15 cellular contexts compared by ENCODE assay signal in genomic region chr1:183824295-183824694, GRCh38.
"Had no signal": no experiment of that assay in that cellular context is flagged by ENCODE, and none has a peak within 500 bp of the region (broad histone marks: within the 10 kb centered on the region; RNA-seq: fewer than 3 reads in every experiment).

No MANE protein-coding gene starts in this region.

- H3K27ac ChIP-seq: epithelial cell of prostate, psoas muscle, right lobe of liver had no signal

- H3K36me3 ChIP-seq: right lobe of liver had no signal

- DNase-seq: activated CD4-positive, alpha-beta T cell treated with anti-CD3 and anti-CD28 coated beads, Interleukin-2, amount 50 U/mL, for 4 hours; activated CD4-positive, CD25-positive, alpha-beta regulatory T cell treated with anti-CD3 and anti-CD28 coated beads, Interleukin-2, amount 50 U/mL, for 72 hours; activated naive CD4-positive, alpha-beta T cell treated with anti-CD3 and anti-CD28 coated beads for 36 hours; activated naive CD8-positive, alpha-beta T cell treated with anti-CD3 and anti-CD28 coated beads, Interleukin-2, amount 50 U/mL, for 24 hours; activated T-cell treated with anti-CD3 and anti-CD28 coated beads, Interleukin-2, amount 50 U/mL, for 1 hour; aorta; cerebellar nuclear complex; effector memory CD8-positive, alpha-beta T cell; left cardiac atrium; midbrain; psoas muscle; right lobe of liver; stimulated activated CD4-positive, alpha-beta T cell treated with anti-CD3 and anti-CD28 coated beads, Interleukin-1b, Interleukin-23, amount 100 ng/mL, for 48 hours had no signal

- H3K4me3 ChIP-seq: lung, psoas muscle, right lobe of liver had no signal

- ATAC-seq: activated naive CD8-positive, alpha-beta T cell treated with anti-CD3 and anti-CD28 coated beads, Interleukin-2, amount 50 U/mL, for 24 hours; effector memory CD8-positive, alpha-beta T cell; left cardiac atrium; psoas muscle; right lobe of liver had no signal

- H3K27me3 ChIP-seq: right lobe of liver had no signal

- H3K9me3 ChIP-seq: psoas muscle, right lobe of liver had no signal

- H3K4me1 ChIP-seq: psoas muscle, right lobe of liver had no signal
